13 cellular contexts compared by ENCODE assay signal in the genomic region with DNA sequence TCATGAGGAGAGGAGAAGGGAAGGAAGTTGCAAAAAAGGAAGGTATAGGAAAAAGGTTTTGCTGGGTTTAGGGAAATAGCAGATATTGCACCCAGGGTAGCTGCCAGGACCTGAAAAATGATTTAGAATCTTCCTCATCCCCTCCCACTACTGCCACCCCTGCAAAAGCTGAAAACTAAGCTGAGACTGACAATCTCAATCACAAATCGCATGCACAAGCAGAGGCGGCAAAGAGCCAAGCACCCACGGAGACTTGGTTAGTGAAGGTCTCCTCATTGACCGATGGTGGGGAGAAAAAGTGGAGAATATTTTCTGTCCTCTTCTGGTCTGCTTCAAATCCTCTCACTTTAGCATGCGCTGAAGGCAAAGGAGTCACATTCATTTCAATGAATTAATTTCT. TPM values are rescaled to one million over a fixed set of nuclear protein-coding genes. Genes with fewer than 3 reads are reported as not detected.
A peak's percentile ranks its signal among the peaks of the same experiment; 100 is the strongest.
DNase-seq lines count a peak whose midpoint lies in the region; ATAC-seq and TF ChIP-seq lines count a peak whose summit lies in the region.
"Had no signal": no experiment of that assay in that cellular context is flagged by ENCODE, and none has a peak within 500 bp of the region (broad histone marks: within the 10 kb centered on the region; RNA-seq: fewer than 3 reads in every experiment).

No MANE protein-coding gene starts in this region.

- H3K36me3 ChIP-seq in mesenchymal stem cell (ENCODE audit: control insufficient read depth in 1 of 2, insufficient read depth in 2 of 2, low read depth in 1 of 2, low read length in 2 of 2) = no peaks in the 10 kb centered on the region

- no peak overlapping the region for H3K14ac ChIP-seq in mesenchymal stem cell (ENCODE audit: low read length in 2 of 2)

- H3K18ac ChIP-seq in mesenchymal stem cell (ENCODE audit: low read depth in 1 of 2, low read length in 2 of 2) = no peak overlapping the region

- no peaks in the 10 kb centered on the region for H3K27me3 ChIP-seq in mesenchymal stem cell (ENCODE audit: control insufficient read depth in 1 of 2, insufficient read depth in 1 of 2, low read length in 2 of 2)

- no peaks in the 10 kb centered on the region for H3K9me3 ChIP-seq in mesenchymal stem cell (ENCODE audit: control insufficient read depth, low read length)
- H3K9me3 ChIP-seq: A549 had no signal

- peak overlapping the region; percentile 29 for H3K4me3 Mint-ChIP-seq in HFFc6
- H3K4me3 Mint-ChIP-seq in activated T-helper 17 cell treated with anti-CD3 and anti-CD28 coated beads, Interleukin-2, amount 50 U/mL, for 72 hours = peak overlapping the region; percentile 15
- no peak overlapping the region for H3K4me3 Mint-ChIP-seq in activated T-cell treated with anti-CD3 and anti-CD28 coated beads, Interleukin-2, amount 50 U/mL, for 24 hours
- H3K4me3 Mint-ChIP-seq: CD14-positive monocyte; CD8-positive, alpha-beta T cell; IgD-negative memory B cell had no signal

- H3K4me3 ChIP-seq in mesenchymal stem cell (ENCODE audit: insufficient read depth in 1 of 2, low read depth in 1 of 2, low read length in 2 of 2) = no peak overlapping the region
- H3K4me3 ChIP-seq: A549 had no signal

- no peak overlapping the region for H3K4ac ChIP-seq in mesenchymal stem cell (ENCODE audit: low read depth in 1 of 2, low read length in 2 of 2)

- ATAC-seq in activated T-helper 17 cell treated with anti-CD3 and anti-CD28 coated beads, Interleukin-2, amount 50 U/mL, for 72 hours (replicated peaks) = no peak
- ATAC-seq in HG02970 (IDR thresholded peaks at IDR 0.05; ENCODE audit: low FRiP score, unreplicated experiment) = no peak
- ATAC-seq: A549; CD8-positive, alpha-beta T cell had no signal

- DNase-seq in HFFc6 (no peak), mesenchymal stem cell (no peak), NCI-H2029 treated with DMSO at 0.1 percent for 48 hours (lab: John Stamatoyannopoulos, UW) (no peak)
- DNase-seq in activated T-cell treated with anti-CD3 and anti-CD28 coated beads, Interleukin-2, amount 50 U/mL, for 24 hours = no peak
- DNase-seq: CD8-positive, alpha-beta T cell; COR-L47; DND-41; GDM1 had no signal

- H3K36me3 Mint-ChIP-seq in HFFc6 (ENCODE audit: low read depth) = no peaks in the 10 kb centered on the region; the same call in 1 of the 2 replicates
- H3K36me3 Mint-ChIP-seq in activated T-helper 17 cell treated with anti-CD3 and anti-CD28 coated beads, Interleukin-2, amount 50 U/mL, for 72 hours (ENCODE audit: low read depth) = no peaks in the 10 kb centered on the region
- no peaks in the 10 kb centered on the region for H3K36me3 Mint-ChIP-seq in activated T-cell treated with anti-CD3 and anti-CD28 coated beads, Interleukin-2, amount 50 U/mL, for 24 hours (ENCODE audit: low read depth)
- H3K36me3 Mint-ChIP-seq: CD14-positive monocyte; CD8-positive, alpha-beta T cell; IgD-negative memory B cell had no signal

- no peak overlapping the region for H3K23ac ChIP-seq in mesenchymal stem cell (ENCODE audit: low read length in 2 of 2)

- no peak overlapping the region for H3K27ac ChIP-seq in mesenchymal stem cell (ENCODE audit: low read length, poor library complexity, severe bottlenecking)
- H3K27ac ChIP-seq: A549 had no signal

- H2AFZ ChIP-seq in mesenchymal stem cell (ENCODE audit: low read depth, low read length) = no peak overlapping the region

- peak overlapping the region; percentile 28; the same call in 1 of the 2 replicates for H3K27ac Mint-ChIP-seq in HFFc6
- H3K27ac Mint-ChIP-seq in activated T-helper 17 cell treated with anti-CD3 and anti-CD28 coated beads, Interleukin-2, amount 50 U/mL, for 72 hours = peak overlapping the region; percentile 86
- H3K27ac Mint-ChIP-seq in activated T-cell treated with anti-CD3 and anti-CD28 coated beads, Interleukin-2, amount 50 U/mL, for 24 hours = no peak overlapping the region
- H3K27ac Mint-ChIP-seq: CD14-positive monocyte; CD8-positive, alpha-beta T cell; IgD-negative memory B cell had no signal

- no peak overlapping the region for H2BK15ac ChIP-seq in mesenchymal stem cell (ENCODE audit: low read depth, poor library complexity, severe bottlenecking)

- no peak overlapping the region for H4K8ac ChIP-seq in mesenchymal stem cell (ENCODE audit: low read length)

- H3K79me1 ChIP-seq in mesenchymal stem cell (replicated peaks; ENCODE audit: low read length, poor library complexity, severe bottlenecking) = no peaks in the 10 kb centered on the region

- no peak overlapping the region for H2BK12ac ChIP-seq in mesenchymal stem cell (ENCODE audit: low read length in 2 of 2)

- H2BK5ac ChIP-seq in mesenchymal stem cell (ENCODE audit: low read depth, low read length, poor library complexity, severe bottlenecking) = no peak overlapping the region

- no peak overlapping the region for H2AK5ac ChIP-seq in mesenchymal stem cell (ENCODE audit: low read length, severe bottlenecking)

- H2BK120ac ChIP-seq in mesenchymal stem cell (ENCODE audit: low read depth, low read length) = no peak overlapping the region

- no peaks in the 10 kb centered on the region for H3K9me3 Mint-ChIP-seq in HFFc6
- H3K9me3 Mint-ChIP-seq in activated T-helper 17 cell treated with anti-CD3 and anti-CD28 coated beads, Interleukin-2, amount 50 U/mL, for 72 hours = peaks cover 4% of the 10 kb centered on the region
- no peaks in the 10 kb centered on the region for H3K9me3 Mint-ChIP-seq in activated T-cell treated with anti-CD3 and anti-CD28 coated beads, Interleukin-2, amount 50 U/mL, for 24 hours
- H3K9me3 Mint-ChIP-seq: CD8-positive, alpha-beta T cell; IgD-negative memory B cell had no signal

- H3K27me3 Mint-ChIP-seq in HFFc6 (ENCODE audit: insufficient read depth) = no peaks in the 10 kb centered on the region
- H3K27me3 Mint-ChIP-seq in activated T-helper 17 cell treated with anti-CD3 and anti-CD28 coated beads, Interleukin-2, amount 50 U/mL, for 72 hours = peaks cover 14% of the 10 kb centered on the region
- H3K27me3 Mint-ChIP-seq in activated T-cell treated with anti-CD3 and anti-CD28 coated beads, Interleukin-2, amount 50 U/mL, for 24 hours = peaks cover 24% of the 10 kb centered on the region

- no peak overlapping the region for H4K91ac ChIP-seq in mesenchymal stem cell (ENCODE audit: low read length)

- H3K9ac ChIP-seq in mesenchymal stem cell (ENCODE audit: low read length) = peak overlapping the region; percentile 63

- H3K4me1 ChIP-seq in mesenchymal stem cell (ENCODE audit: control insufficient read depth, insufficient read depth, low read depth, low read length) = peaks cover 4% of the 10 kb centered on the region
- H3K4me1 ChIP-seq: A549 had no signal

- no peak overlapping the region for H3K4me2 ChIP-seq in mesenchymal stem cell (ENCODE audit: low read length, poor library complexity, severe bottlenecking)
- H3K4me2 ChIP-seq: A549 had no signal

- peaks cover 67% of the 10 kb centered on the region for H3K4me1 Mint-ChIP-seq in HFFc6 (ENCODE audit: low read depth)
- H3K4me1 Mint-ChIP-seq in activated T-helper 17 cell treated with anti-CD3 and anti-CD28 coated beads, Interleukin-2, amount 50 U/mL, for 72 hours = peaks cover 9% of the 10 kb centered on the region
- peaks cover 9% of the 10 kb centered on the region for H3K4me1 Mint-ChIP-seq in activated T-cell treated with anti-CD3 and anti-CD28 coated beads, Interleukin-2, amount 50 U/mL, for 24 hours (ENCODE audit: low read depth)

- TF ChIP-seq CTCF in HFFc6 (IDR thresholded peaks at IDR 0.05) = no peak

- WGBS in mesenchymal stem cell = 100% methylated on average over 5 of the region's 5 CpGs

RNA-seq across cellular contexts. Expression of gene PAM, which starts 39.1 kb away (rescaled TPM):
- 100 to 1,000 TPM; 164 to 266 (median 182) TPM for total RNA-seq in HFFc6 (2021; fragmentation: NEBNext Ultra II Directional; extraction: Animal tissue kit (Norgen Biotek cat#: 25700))
- total RNA-seq in activated T-helper 17 cell treated with anti-CD3 and anti-CD28 coated beads, Interleukin-2, amount 50 U/mL, for 72 hours = 100 to 1,000 TPM in 1 of 2 donors, 10 to 100 TPM in 1; 66.5 to 153 TPM
- 253 TPM for polyA plus RNA-seq in mesenchymal stem cell (2013, experiment 1 of 2)
- 279 TPM for polyA plus RNA-seq in mesenchymal stem cell (2013, experiment 2 of 2)
